In the genomic region with DNA sequence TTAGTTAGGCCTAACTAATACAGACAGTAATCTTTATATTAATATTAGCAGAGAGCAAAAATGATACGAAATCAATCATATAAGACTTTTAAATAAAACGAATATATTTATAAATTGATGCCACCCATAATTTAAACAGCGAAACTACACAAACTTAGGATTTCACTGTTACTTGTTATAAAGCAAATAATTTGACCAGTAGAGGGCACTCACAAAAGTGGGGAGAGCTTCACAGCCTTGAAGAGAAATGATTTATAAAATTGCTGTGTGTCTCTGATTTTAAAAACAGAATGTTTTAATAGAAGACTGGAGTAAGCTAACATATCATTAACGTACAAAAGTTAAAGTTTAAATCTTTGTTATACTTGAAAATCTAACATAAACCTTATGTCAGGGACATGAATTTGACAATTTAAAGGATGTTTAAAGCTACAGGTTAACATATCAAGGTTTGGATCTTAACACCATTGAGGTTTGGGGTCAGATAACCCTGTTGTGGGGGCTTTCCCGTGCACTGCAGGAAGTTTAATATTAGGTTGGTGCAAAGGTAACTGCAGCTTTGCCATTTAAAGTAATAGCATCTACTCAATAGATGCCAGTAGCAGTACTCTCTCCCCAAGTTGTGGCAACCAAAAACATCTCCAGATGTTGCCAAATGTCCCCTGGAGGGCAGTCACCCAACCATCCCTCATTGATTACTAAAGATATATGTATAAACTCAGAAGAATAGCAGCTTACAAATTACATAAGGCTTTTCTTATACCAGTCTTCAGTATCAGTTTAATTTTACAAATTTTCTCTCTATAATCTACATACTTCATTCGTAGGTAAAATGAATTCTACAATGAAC, we compare ENCODE assay signal across 8 cellular contexts. TPM values are rescaled to one million over a fixed set of nuclear protein-coding genes. Genes with fewer than 3 reads are reported as not detected.
A peak's percentile ranks its signal among the peaks of the same experiment; 100 is the strongest.
DNase-seq lines count a peak whose midpoint lies in the region; ATAC-seq and TF ChIP-seq lines count a peak whose summit lies in the region.

No MANE protein-coding gene starts in this region.

- H3K4me2 ChIP-seq in OCI-LY3 (ENCODE audit: low read length), result peak overlapping the region; percentile 38

- peak; percentile 63 to 70 for ATAC-seq in activated T-cell treated with anti-CD3 and anti-CD28 coated beads, Interleukin-2, amount 50 U/mL, for 72 hours (replicated peaks in 1 of 2)
- ATAC-seq in HG02610 (IDR thresholded peaks at IDR 0.05; ENCODE audit: unreplicated experiment) (peak; percentile 51), mucosa of descending colon (peak; percentile 47)

- H3K9ac ChIP-seq in OCI-LY3 (ENCODE audit: low read length), result 0 out of 2 replicates have a peak overlapping the region, but pooled peaks have one; percentile 2

- TF ChIP-seq CTCF in OCI-LY3 (IDR thresholded peaks at IDR 0.05; ENCODE audit: low read depth, low read length) (peak; percentile 85), coronary artery (IDR thresholded peaks at IDR 0.05) (peak; percentile 34), mucosa of descending colon (IDR thresholded peaks at IDR 0.05) (no peak)

- no peak overlapping the region for H3K27ac Mint-ChIP-seq in activated T-cell treated with anti-CD3 and anti-CD28 coated beads, Interleukin-2, amount 50 U/mL, for 72 hours
- H3K27ac Mint-ChIP-seq in activated T-helper 2 cell treated with anti-CD3 and anti-CD28 coated beads, Interferon-gamma antibody, Interleukin-2, Interleukin-4, amounts not matched to agents 10 μg/mL and 5 μg/mL and 100 μg/mL, durations not matched to agents 14 hours and 24 hours and 36 hours, result no peak overlapping the region

- H4K20me1 ChIP-seq in OCI-LY3 (ENCODE audit: insufficient read depth, low read length), result peaks cover 59% of the 10 kb centered on the region

- DNase-seq in activated T-cell treated with anti-CD3 and anti-CD28 coated beads, Interleukin-2, amount 50 U/mL, for 72 hours, result no peak
- DNase-seq in activated T-cell treated with anti-CD3 and anti-CD28 coated beads for 4 hours (no peak), coronary artery (ENCODE audit: low spot score) (no peak), mucosa of descending colon (no peak), islet precursor cell (no peak)
- no peak for DNase-seq in activated T-helper 2 cell treated with anti-CD3 and anti-CD28 coated beads, Interferon-gamma antibody, Interleukin-2, Interleukin-4, amounts not matched to agents 10 μg/mL and 5 μg/mL and 100 μg/mL, durations not matched to agents 14 hours and 24 hours and 36 hours (ENCODE audit: low spot score)

- peaks cover 23% of the 10 kb centered on the region for H3K4me1 Mint-ChIP-seq in activated T-cell treated with anti-CD3 and anti-CD28 coated beads, Interleukin-2, amount 50 U/mL, for 72 hours (ENCODE audit: low read depth)
- H3K4me1 Mint-ChIP-seq in activated T-helper 2 cell treated with anti-CD3 and anti-CD28 coated beads, Interferon-gamma antibody, Interleukin-2, Interleukin-4, amounts not matched to agents 10 μg/mL and 5 μg/mL and 100 μg/mL, durations not matched to agents 14 hours and 24 hours and 36 hours (ENCODE audit: low read depth), result peaks cover 33% of the 10 kb centered on the region

- peaks cover 18% of the 10 kb centered on the region for H3K4me1 ChIP-seq in OCI-LY3 (ENCODE audit: low read length)
- peaks cover 5% of the 10 kb centered on the region for H3K4me1 ChIP-seq in mucosa of descending colon (ENCODE audit: low read depth)

- H3K36me3 ChIP-seq in OCI-LY3 (replicated peaks; ENCODE audit: low read depth, low read length) (peaks cover 50% of the 10 kb centered on the region), mucosa of descending colon (ENCODE audit: low read depth) (no peaks in the 10 kb centered on the region)

- H3K4me3 ChIP-seq in OCI-LY3 (ENCODE audit: low read length), result no peak overlapping the region
- no peak overlapping the region for H3K4me3 ChIP-seq in coronary artery
- H3K4me3 ChIP-seq in mucosa of descending colon, result no peak overlapping the region

- H3K9me3 Mint-ChIP-seq in activated T-cell treated with anti-CD3 and anti-CD28 coated beads, Interleukin-2, amount 50 U/mL, for 72 hours, result no peaks in the 10 kb centered on the region
- no peaks in the 10 kb centered on the region for H3K9me3 Mint-ChIP-seq in activated T-helper 2 cell treated with anti-CD3 and anti-CD28 coated beads, Interferon-gamma antibody, Interleukin-2, Interleukin-4, amounts not matched to agents 10 μg/mL and 5 μg/mL and 100 μg/mL, durations not matched to agents 14 hours and 24 hours and 36 hours

- no peak overlapping the region for H2AFZ ChIP-seq in OCI-LY3 (ENCODE audit: low read depth, low read length)

- peaks cover 72% of the 10 kb centered on the region for H3K79me2 ChIP-seq in OCI-LY3 (ENCODE audit: low read length)

- H3K27ac ChIP-seq in OCI-LY3 (ENCODE audit: low read length), result peak overlapping the region; percentile 23
- H3K27ac ChIP-seq in coronary artery, result no peak overlapping the region

- no peaks in the 10 kb centered on the region for H3K27me3 Mint-ChIP-seq in activated T-cell treated with anti-CD3 and anti-CD28 coated beads, Interleukin-2, amount 50 U/mL, for 72 hours (ENCODE audit: low read depth)
- H3K27me3 Mint-ChIP-seq in activated T-helper 2 cell treated with anti-CD3 and anti-CD28 coated beads, Interferon-gamma antibody, Interleukin-2, Interleukin-4, amounts not matched to agents 10 μg/mL and 5 μg/mL and 100 μg/mL, durations not matched to agents 14 hours and 24 hours and 36 hours (ENCODE audit: low read depth), result no peaks in the 10 kb centered on the region

- no peaks in the 10 kb centered on the region for H3K9me3 ChIP-seq in OCI-LY3 (ENCODE audit: insufficient read depth, low read length)
- H3K9me3 ChIP-seq in mucosa of descending colon, result no peaks in the 10 kb centered on the region

- peaks cover 5 to 29% of the 10 kb centered on the region in 2 donors for H3K36me3 Mint-ChIP-seq in activated T-cell treated with anti-CD3 and anti-CD28 coated beads, Interleukin-2, amount 50 U/mL, for 72 hours (ENCODE audit: insufficient read depth in 2 of 2)
- peaks cover 72% of the 10 kb centered on the region for H3K36me3 Mint-ChIP-seq in activated T-helper 2 cell treated with anti-CD3 and anti-CD28 coated beads, Interferon-gamma antibody, Interleukin-2, Interleukin-4, amounts not matched to agents 10 μg/mL and 5 μg/mL and 100 μg/mL, durations not matched to agents 14 hours and 24 hours and 36 hours (ENCODE audit: low read depth)

- intact Hi-C loops in mucosa of descending colon (cut with DNase I, micrococcal nuclease), result no loop called here
- intact Hi-C loops in activated T-helper 2 cell treated with anti-CD3 and anti-CD28 coated beads, Interferon-gamma antibody, Interleukin-2, Interleukin-4, amounts not matched to agents 10 μg/mL and 5 μg/mL and 100 μg/mL, durations not matched to agents 14 hours and 24 hours and 36 hours (cut with micrococcal nuclease), result loop anchor here (1.0 kb wide), 1 partner anchor 146 kb away; no protein-coding TSS in a partner anchor

- H3K27me3 ChIP-seq in OCI-LY3 (ENCODE audit: low read depth, low read length), result no peaks in the 10 kb centered on the region

- no peak overlapping the region for H3K4me3 Mint-ChIP-seq in activated T-cell treated with anti-CD3 and anti-CD28 coated beads, Interleukin-2, amount 50 U/mL, for 72 hours
- no peak overlapping the region for H3K4me3 Mint-ChIP-seq in activated T-helper 2 cell treated with anti-CD3 and anti-CD28 coated beads, Interferon-gamma antibody, Interleukin-2, Interleukin-4, amounts not matched to agents 10 μg/mL and 5 μg/mL and 100 μg/mL, durations not matched to agents 14 hours and 24 hours and 36 hours (ENCODE audit: low read depth)

RNA-seq across cellular contexts. Expression of gene KRAS, which starts 9.3 kb away (rescaled TPM):
- total RNA-seq in activated T-cell treated with anti-CD3 and anti-CD28 coated beads, Interleukin-2, amount 50 U/mL, for 72 hours, result 10 to 100 TPM; 29.0 to 34.4 TPM
- total RNA-seq in mucosa of descending colon, result 10 to 100 TPM; 43.5 to 64.3 (median 62.7) TPM
- 25.2 TPM in 2 replicates for total RNA-seq in activated T-helper 2 cell treated with anti-CD3 and anti-CD28 coated beads, Interferon-gamma antibody, Interleukin-2, Interleukin-4, amounts not matched to agents 10 μg/mL and 5 μg/mL and 100 μg/mL, durations not matched to agents 14 hours and 24 hours and 36 hours

RNA-seq across cellular contexts. Expression of gene ETFRF1, which starts 46.4 kb away (rescaled TPM):
- total RNA-seq in activated T-cell treated with anti-CD3 and anti-CD28 coated beads, Interleukin-2, amount 50 U/mL, for 72 hours, result 10 to 100 TPM; 22.5 to 23.4 TPM
- total RNA-seq in mucosa of descending colon, result 10 to 100 TPM; 13.7 to 26.4 (median 19.6) TPM
- total RNA-seq in activated T-helper 2 cell treated with anti-CD3 and anti-CD28 coated beads, Interferon-gamma antibody, Interleukin-2, Interleukin-4, amounts not matched to agents 10 μg/mL and 5 μg/mL and 100 μg/mL, durations not matched to agents 14 hours and 24 hours and 36 hours, result 7.6 and 9.8 TPM in 2 replicates

RNA-seq across cellular contexts. Expression of gene DNAI7, which starts 46.4 kb away (rescaled TPM):
- under 1 TPM in 1 of 2 donors, not detected in 1; 0.17 TPM for total RNA-seq in activated T-cell treated with anti-CD3 and anti-CD28 coated beads, Interleukin-2, amount 50 U/mL, for 72 hours
- 1 to 10 TPM in 1 of 3 donors, not detected in 2; 1.0 TPM for total RNA-seq in mucosa of descending colon
- not detected in 2 replicates for total RNA-seq in activated T-helper 2 cell treated with anti-CD3 and anti-CD28 coated beads, Interferon-gamma antibody, Interleukin-2, Interleukin-4, amounts not matched to agents 10 μg/mL and 5 μg/mL and 100 μg/mL, durations not matched to agents 14 hours and 24 hours and 36 hours
